Comparison of ENCODE assay signal across 8 cellular contexts in genomic region chr6:149140137-149140909, GRCh38.
DNase-seq lines count a peak whose midpoint lies in the region; ATAC-seq lines count a peak whose summit lies in the region.

No MANE protein-coding gene starts in this region.

- peaks cover 46% of the 10 kb centered on the region for H3K4me1 Mint-ChIP-seq in activated T-helper 2 cell treated with anti-CD3 and anti-CD28 coated beads, Interferon-gamma antibody, Interleukin-2, Interleukin-4, amounts not matched to agents 10 μg/mL and 5 μg/mL and 100 μg/mL, durations not matched to agents 14 hours and 24 hours and 36 hours (ENCODE audit: low read depth)

- no peaks in the 10 kb centered on the region for H3K27me3 Mint-ChIP-seq in activated T-helper 2 cell treated with anti-CD3 and anti-CD28 coated beads, Interferon-gamma antibody, Interleukin-2, Interleukin-4, amounts not matched to agents 10 μg/mL and 5 μg/mL and 100 μg/mL, durations not matched to agents 14 hours and 24 hours and 36 hours (ENCODE audit: low read depth)

- intact Hi-C loops in activated T-helper 2 cell treated with anti-CD3 and anti-CD28 coated beads, Interferon-gamma antibody, Interleukin-2, Interleukin-4, amounts not matched to agents 10 μg/mL and 5 μg/mL and 100 μg/mL, durations not matched to agents 14 hours and 24 hours and 36 hours (cut with micrococcal nuclease), result loop anchor here (1.0 to 5.0 kb wide), 8 partner anchors 8 to 357 kb away; partner anchors contain the start of gene TAB2

- H3K27ac Mint-ChIP-seq in activated T-helper 2 cell treated with anti-CD3 and anti-CD28 coated beads, Interferon-gamma antibody, Interleukin-2, Interleukin-4, amounts not matched to agents 10 μg/mL and 5 μg/mL and 100 μg/mL, durations not matched to agents 14 hours and 24 hours and 36 hours, result peak overlapping the region; percentile 100

- ATAC-seq in GM19452 (IDR thresholded peaks at IDR 0.05; ENCODE audit: unreplicated experiment), result peak; percentile 79
- peak; percentile 87 for ATAC-seq in HG03442 (IDR thresholded peaks at IDR 0.05; ENCODE audit: unreplicated experiment)

- peak overlapping the region; percentile 84 for H3K4me3 Mint-ChIP-seq in activated T-helper 2 cell treated with anti-CD3 and anti-CD28 coated beads, Interferon-gamma antibody, Interleukin-2, Interleukin-4, amounts not matched to agents 10 μg/mL and 5 μg/mL and 100 μg/mL, durations not matched to agents 14 hours and 24 hours and 36 hours (ENCODE audit: low read depth)

- H3K36me3 Mint-ChIP-seq in activated T-helper 2 cell treated with anti-CD3 and anti-CD28 coated beads, Interferon-gamma antibody, Interleukin-2, Interleukin-4, amounts not matched to agents 10 μg/mL and 5 μg/mL and 100 μg/mL, durations not matched to agents 14 hours and 24 hours and 36 hours (ENCODE audit: low read depth), result peaks cover 49% of the 10 kb centered on the region

- peaks cover 20% of the 10 kb centered on the region for H3K9me3 Mint-ChIP-seq in activated T-helper 2 cell treated with anti-CD3 and anti-CD28 coated beads, Interferon-gamma antibody, Interleukin-2, Interleukin-4, amounts not matched to agents 10 μg/mL and 5 μg/mL and 100 μg/mL, durations not matched to agents 14 hours and 24 hours and 36 hours

- DNase-seq in activated T-helper 2 cell treated with anti-CD3 and anti-CD28 coated beads, Interferon-gamma antibody, Interleukin-2, Interleukin-4, amounts not matched to agents 10 μg/mL and 5 μg/mL and 100 μg/mL, durations not matched to agents 14 hours and 24 hours and 36 hours (ENCODE audit: low spot score), result no peak
- peak; percentile 78 for DNase-seq in stimulated activated CD4-positive, alpha-beta T cell treated with anti-CD3 and anti-CD28 coated beads, Interleukin-1b, Interleukin-23, amount 100 ng/mL, for 48 hours
- no peak for DNase-seq in middle frontal gyrus (ENCODE audit: extremely low spot score, low spot score)
- DNase-seq in DMS79 treated with DMSO at 0.1 percent for 48 hours (lab: John Stamatoyannopoulos, UW), result no peak
- DNase-seq in NCI-H345 (lab: John Stamatoyannopoulos, UW), result no peak
- DNase-seq in NCI-H226, result no peak
